ENCODE assay signal across 1 cellular context in genomic region chr6:42777126-42777822, GRCh38.
A peak's percentile ranks its signal among the peaks of the same experiment; 100 is the strongest.
TF ChIP-seq lines count a peak whose summit lies in the region.

No MANE protein-coding gene starts in this region.

TF ChIP-seq in GM12878, 131 proteins besides CTCF, POLR2A, EP300 and RAD21 (continued from another document and continues in another):
- TF ChIP-seq, protein P1, sequence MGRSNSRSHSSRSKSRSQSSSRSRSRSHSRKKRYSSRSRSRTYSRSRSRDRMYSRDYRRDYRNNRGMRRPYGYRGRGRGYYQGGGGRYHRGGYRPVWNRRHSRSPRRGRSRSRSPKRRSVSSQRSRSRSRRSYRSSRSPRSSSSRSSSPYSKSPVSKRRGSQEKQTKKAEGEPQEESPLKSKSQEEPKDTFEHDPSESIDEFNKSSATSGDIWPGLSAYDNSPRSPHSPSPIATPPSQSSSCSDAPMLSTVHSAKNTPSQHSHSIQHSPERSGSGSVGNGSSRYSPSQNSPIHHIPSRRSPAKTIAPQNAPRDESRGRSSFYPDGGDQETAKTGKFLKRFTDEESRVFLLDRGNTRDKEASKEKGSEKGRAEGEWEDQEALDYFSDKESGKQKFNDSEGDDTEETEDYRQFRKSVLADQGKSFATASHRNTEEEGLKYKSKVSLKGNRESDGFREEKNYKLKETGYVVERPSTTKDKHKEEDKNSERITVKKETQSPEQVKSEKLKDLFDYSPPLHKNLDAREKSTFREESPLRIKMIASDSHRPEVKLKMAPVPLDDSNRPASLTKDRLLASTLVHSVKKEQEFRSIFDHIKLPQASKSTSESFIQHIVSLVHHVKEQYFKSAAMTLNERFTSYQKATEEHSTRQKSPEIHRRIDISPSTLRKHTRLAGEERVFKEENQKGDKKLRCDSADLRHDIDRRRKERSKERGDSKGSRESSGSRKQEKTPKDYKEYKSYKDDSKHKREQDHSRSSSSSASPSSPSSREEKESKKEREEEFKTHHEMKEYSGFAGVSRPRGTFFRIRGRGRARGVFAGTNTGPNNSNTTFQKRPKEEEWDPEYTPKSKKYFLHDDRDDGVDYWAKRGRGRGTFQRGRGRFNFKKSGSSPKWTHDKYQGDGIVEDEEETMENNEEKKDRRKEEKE (IDR thresholded peaks at IDR 0.05), result no peak
- TF ChIP-seq IKZF2 (IDR thresholded peaks at IDR 0.05) (peak; percentile 42 to 71; a peak in 2 of 4 replicates), NBN (IDR thresholded peaks at IDR 0.05) (no peak), ZNF217 (IDR thresholded peaks at IDR 0.05) (peak; percentile 96), KDM1A (IDR thresholded peaks at IDR 0.05; ENCODE audit: borderline replicate concordance) (no peak), HDGF (IDR thresholded peaks at IDR 0.05) (no peak), EZH2 (IDR thresholded peaks at IDR 0.05; ENCODE audit: borderline replicate concordance, control insufficient read depth, low read depth, low read length) (no peak), ESRRA (IDR thresholded peaks at IDR 0.05; ENCODE audit: low read length) (no peak), SMAD5 (IDR thresholded peaks at IDR 0.05; ENCODE audit: low read depth) (no peak), ZSCAN29 (IDR thresholded peaks at IDR 0.05) (no peak), CBFB (IDR thresholded peaks at IDR 0.05; ENCODE audit: low read depth) (peak; percentile 68; the same call in 1 of the 2 replicates), SMAD1 (IDR thresholded peaks at IDR 0.05; ENCODE audit: low read depth, partially characterized antibody) (no peak), PAX5 (IDR thresholded peaks at IDR 0.05; ENCODE audit: borderline replicate concordance, low read depth, low read length) (no peak), HSF1 (IDR thresholded peaks at IDR 0.05; ENCODE audit: low read depth, low read length) (no peak), ZBTB11 (CRISPR knock-in tag; IDR thresholded peaks at IDR 0.05) (no peak), RUNX3 (IDR thresholded peaks at IDR 0.05; ENCODE audit: low read length) (peak; percentile 92), POLR2AphosphoS2 (IDR thresholded peaks at IDR 0.05; ENCODE audit: low read depth, low read length) (no peak), ETV6 (conservative IDR thresholded peaks at IDR 0.05 in 1 of 2, IDR thresholded peaks at IDR 0.05 in 1 of 2; ENCODE audit: borderline replicate concordance in 1 of 2, low read depth in 1 of 2) (peak in 1 of 2 experiments; percentile 60; a peak in 1 of 4 replicates), BMI1 (IDR thresholded peaks at IDR 0.05; ENCODE audit: borderline replicate concordance) (no peak), TCF3 (IDR thresholded peaks at IDR 0.05; ENCODE audit: borderline replicate concordance, insufficient read depth, low read depth, low read length) (peak; percentile 70; the same call in 1 of the 2 replicates), ZNF24 (IDR thresholded peaks at IDR 0.05) (no peak), NR2C2 (IDR thresholded peaks at IDR 0.05; ENCODE audit: borderline replicate concordance, control insufficient read depth, insufficient read length, low read depth) (no peak), YBX1 (IDR thresholded peaks at IDR 0.05) (no peak), NR2F1 (conservative IDR thresholded peaks at IDR 0.05) (0 out of 2 replicates have a peak, but pooled peaks have one; percentile 30), POU2F2 (IDR thresholded peaks at IDR 0.05; ENCODE audit: borderline replicate concordance, low read depth, low read length) (no peak), SMC3 (IDR thresholded peaks at IDR 0.05; ENCODE audit: borderline replicate concordance, low read length) (no peak), RBBP5 (conservative IDR thresholded peaks at IDR 0.05) (no peak), NKRF (conservative IDR thresholded peaks at IDR 0.05) (no peak), CBX5 (IDR thresholded peaks at IDR 0.05; ENCODE audit: low read depth) (0 out of 2 replicates have a peak, but pooled peaks have one; percentile 35), SUPT20H (IDR thresholded peaks at IDR 0.05; ENCODE audit: borderline replicate concordance, control insufficient read depth, low read depth, low read length) (no peak), RELB (IDR thresholded peaks at IDR 0.05; ENCODE audit: low read depth) (peak; percentile 59)
- TF ChIP-seq, protein P2, sequence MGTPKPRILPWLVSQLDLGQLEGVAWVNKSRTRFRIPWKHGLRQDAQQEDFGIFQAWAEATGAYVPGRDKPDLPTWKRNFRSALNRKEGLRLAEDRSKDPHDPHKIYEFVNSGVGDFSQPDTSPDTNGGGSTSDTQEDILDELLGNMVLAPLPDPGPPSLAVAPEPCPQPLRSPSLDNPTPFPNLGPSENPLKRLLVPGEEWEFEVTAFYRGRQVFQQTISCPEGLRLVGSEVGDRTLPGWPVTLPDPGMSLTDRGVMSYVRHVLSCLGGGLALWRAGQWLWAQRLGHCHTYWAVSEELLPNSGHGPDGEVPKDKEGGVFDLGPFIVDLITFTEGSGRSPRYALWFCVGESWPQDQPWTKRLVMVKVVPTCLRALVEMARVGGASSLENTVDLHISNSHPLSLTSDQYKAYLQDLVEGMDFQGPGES (IDR thresholded peaks at IDR 0.05), result no peak
- TF ChIP-seq, protein P3, sequence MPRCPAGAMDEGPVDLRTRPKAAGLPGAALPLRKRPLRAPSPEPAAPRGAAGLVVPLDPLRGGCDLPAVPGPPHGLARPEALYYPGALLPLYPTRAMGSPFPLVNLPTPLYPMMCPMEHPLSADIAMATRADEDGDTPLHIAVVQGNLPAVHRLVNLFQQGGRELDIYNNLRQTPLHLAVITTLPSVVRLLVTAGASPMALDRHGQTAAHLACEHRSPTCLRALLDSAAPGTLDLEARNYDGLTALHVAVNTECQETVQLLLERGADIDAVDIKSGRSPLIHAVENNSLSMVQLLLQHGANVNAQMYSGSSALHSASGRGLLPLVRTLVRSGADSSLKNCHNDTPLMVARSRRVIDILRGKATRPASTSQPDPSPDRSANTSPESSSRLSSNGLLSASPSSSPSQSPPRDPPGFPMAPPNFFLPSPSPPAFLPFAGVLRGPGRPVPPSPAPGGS (IDR thresholded peaks at IDR 0.05; ENCODE audit: borderline replicate concordance, insufficient read depth, low read depth, low read length, poor library complexity, severe bottlenecking), result no peak
- TF ChIP-seq, protein P4, sequence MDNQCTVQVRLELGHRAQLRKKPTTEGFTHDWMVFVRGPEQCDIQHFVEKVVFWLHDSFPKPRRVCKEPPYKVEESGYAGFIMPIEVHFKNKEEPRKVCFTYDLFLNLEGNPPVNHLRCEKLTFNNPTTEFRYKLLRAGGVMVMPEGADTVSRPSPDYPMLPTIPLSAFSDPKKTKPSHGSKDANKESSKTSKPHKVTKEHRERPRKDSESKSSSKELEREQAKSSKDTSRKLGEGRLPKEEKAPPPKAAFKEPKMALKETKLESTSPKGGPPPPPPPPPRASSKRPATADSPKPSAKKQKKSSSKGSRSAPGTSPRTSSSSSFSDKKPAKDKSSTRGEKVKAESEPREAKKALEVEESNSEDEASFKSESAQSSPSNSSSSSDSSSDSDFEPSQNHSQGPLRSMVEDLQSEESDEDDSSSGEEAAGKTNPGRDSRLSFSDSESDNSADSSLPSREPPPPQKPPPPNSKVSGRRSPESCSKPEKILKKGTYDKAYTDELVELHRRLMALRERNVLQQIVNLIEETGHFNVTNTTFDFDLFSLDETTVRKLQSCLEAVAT (IDR thresholded peaks at IDR 0.05), result 0 out of 2 replicates have a peak, but pooled peaks have one; percentile 23
- TF ChIP-seq, protein P5, sequence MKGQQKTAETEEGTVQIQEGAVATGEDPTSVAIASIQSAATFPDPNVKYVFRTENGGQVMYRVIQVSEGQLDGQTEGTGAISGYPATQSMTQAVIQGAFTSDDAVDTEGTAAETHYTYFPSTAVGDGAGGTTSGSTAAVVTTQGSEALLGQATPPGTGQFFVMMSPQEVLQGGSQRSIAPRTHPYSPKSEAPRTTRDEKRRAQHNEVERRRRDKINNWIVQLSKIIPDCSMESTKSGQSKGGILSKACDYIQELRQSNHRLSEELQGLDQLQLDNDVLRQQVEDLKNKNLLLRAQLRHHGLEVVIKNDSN (IDR thresholded peaks at IDR 0.05; ENCODE audit: borderline replicate concordance, extremely low read length, insufficient read depth, low read depth, low read length), result no peak
- TF ChIP-seq, protein P6, sequence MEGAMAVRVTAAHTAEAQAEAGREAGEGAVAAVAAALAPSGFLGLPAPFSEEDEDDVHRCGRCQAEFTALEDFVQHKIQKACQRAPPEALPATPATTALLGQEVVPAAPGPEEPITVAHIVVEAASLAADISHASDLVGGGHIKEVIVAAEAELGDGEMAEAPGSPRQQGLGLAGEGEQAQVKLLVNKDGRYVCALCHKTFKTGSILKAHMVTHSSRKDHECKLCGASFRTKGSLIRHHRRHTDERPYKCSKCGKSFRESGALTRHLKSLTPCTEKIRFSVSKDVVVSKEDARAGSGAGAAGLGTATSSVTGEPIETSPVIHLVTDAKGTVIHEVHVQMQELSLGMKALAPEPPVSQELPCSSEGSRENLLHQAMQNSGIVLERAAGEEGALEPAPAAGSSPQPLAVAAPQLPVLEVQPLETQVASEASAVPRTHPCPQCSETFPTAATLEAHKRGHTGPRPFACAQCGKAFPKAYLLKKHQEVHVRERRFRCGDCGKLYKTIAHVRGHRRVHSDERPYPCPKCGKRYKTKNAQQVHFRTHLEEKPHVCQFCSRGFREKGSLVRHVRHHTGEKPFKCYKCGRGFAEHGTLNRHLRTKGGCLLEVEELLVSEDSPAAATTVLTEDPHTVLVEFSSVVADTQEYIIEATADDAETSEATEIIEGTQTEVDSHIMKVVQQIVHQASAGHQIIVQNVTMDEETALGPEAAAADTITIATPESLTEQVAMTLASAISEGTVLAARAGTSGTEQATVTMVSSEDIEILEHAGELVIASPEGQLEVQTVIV (IDR thresholded peaks at IDR 0.05; ENCODE audit: borderline replicate concordance, partially characterized antibody), result no peak
- TF ChIP-seq, protein P7, sequence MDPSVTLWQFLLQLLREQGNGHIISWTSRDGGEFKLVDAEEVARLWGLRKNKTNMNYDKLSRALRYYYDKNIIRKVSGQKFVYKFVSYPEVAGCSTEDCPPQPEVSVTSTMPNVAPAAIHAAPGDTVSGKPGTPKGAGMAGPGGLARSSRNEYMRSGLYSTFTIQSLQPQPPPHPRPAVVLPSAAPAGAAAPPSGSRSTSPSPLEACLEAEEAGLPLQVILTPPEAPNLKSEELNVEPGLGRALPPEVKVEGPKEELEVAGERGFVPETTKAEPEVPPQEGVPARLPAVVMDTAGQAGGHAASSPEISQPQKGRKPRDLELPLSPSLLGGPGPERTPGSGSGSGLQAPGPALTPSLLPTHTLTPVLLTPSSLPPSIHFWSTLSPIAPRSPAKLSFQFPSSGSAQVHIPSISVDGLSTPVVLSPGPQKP (IDR thresholded peaks at IDR 0.05; ENCODE audit: low read depth, low read length), result no peak
- TF ChIP-seq, protein P8, sequence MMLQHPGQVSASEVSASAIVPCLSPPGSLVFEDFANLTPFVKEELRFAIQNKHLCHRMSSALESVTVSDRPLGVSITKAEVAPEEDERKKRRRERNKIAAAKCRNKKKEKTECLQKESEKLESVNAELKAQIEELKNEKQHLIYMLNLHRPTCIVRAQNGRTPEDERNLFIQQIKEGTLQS (IDR thresholded peaks at IDR 0.05; ENCODE audit: borderline replicate concordance, extremely low read depth, low read depth, low read length), result no peak
